Comparison of ENCODE assay signal across 8 cellular contexts in genomic region chr12:34219046-34219770, GRCh38.
DNase-seq lines count a peak whose midpoint lies in the region; ATAC-seq and TF ChIP-seq lines count a peak whose summit lies in the region.

No MANE protein-coding gene starts in this region.

- TF ChIP-seq CTCF in kidney epithelial cell (IDR thresholded peaks at IDR 0.05; ENCODE audit: insufficient read depth, low read length, poor library complexity, severe bottlenecking) (no peak), upper lobe of right lung (IDR thresholded peaks at IDR 0.05) (no peak)

- peak; percentile 13 for DNase-seq in stimulated activated CD4-positive, alpha-beta T cell treated with anti-CD3 and anti-CD28 coated beads, Interleukin-12 subunit alpha, Interleukin-12 subunit beta, amount 100 ng/mL, for 4 hours
- DNase-seq in stimulated activated CD4-positive, alpha-beta T cell treated with anti-CD3 and anti-CD28 coated beads, Interleukin-4, amount 100 ng/mL, for 4 hours, result no peak
- DNase-seq in SK-N-MC (ENCODE audit: low read depth, low spot score), result no peak
- no peak for DNase-seq in kidney epithelial cell (ENCODE audit: low read depth)
- no peak for DNase-seq in upper lobe of right lung
- no peak for DNase-seq in pons (ENCODE audit: low spot score)
- no peak for DNase-seq in DMS153 (lab: John Stamatoyannopoulos, UW)

- H3K36me3 ChIP-seq in SK-N-MC (ENCODE audit: insufficient read depth, low read length) (no peaks in the 10 kb centered on the region), kidney epithelial cell (ENCODE audit: control insufficient read depth, insufficient read depth, low read length) (no peaks in the 10 kb centered on the region), upper lobe of right lung (no peaks in the 10 kb centered on the region)

- H3K4me3 ChIP-seq in SK-N-MC, result peak overlapping the region; percentile 3; the same call in 1 of the 2 replicates
- H3K4me3 ChIP-seq in kidney epithelial cell (ENCODE audit: low read depth, low read length), result peak overlapping the region; percentile 26
- peak overlapping the region; percentile 54 for H3K4me3 ChIP-seq in upper lobe of right lung

- no peaks in the 10 kb centered on the region for H3K4me1 ChIP-seq in upper lobe of right lung

- no peaks in the 10 kb centered on the region for H3K9me3 ChIP-seq in SK-N-MC (ENCODE audit: low read depth, low read length)
- H3K9me3 ChIP-seq in upper lobe of right lung, result no peaks in the 10 kb centered on the region

- H3K27ac ChIP-seq in SK-N-MC, result no peak overlapping the region
- H3K27ac ChIP-seq in upper lobe of right lung, result no peak overlapping the region

- no peaks in the 10 kb centered on the region for H3K27me3 ChIP-seq in kidney epithelial cell (ENCODE audit: control insufficient read depth, insufficient read depth, low read length)
- H3K27me3 ChIP-seq in upper lobe of right lung, result peaks cover 5% of the 10 kb centered on the region

- ATAC-seq in upper lobe of right lung (peak; percentile 45), HG02588 (IDR thresholded peaks at IDR 0.05; ENCODE audit: unreplicated experiment) (no peak)

- intact Hi-C loops in upper lobe of right lung (cut with DNase I), result no loop called here

- no peak overlapping the region for H3K9ac ChIP-seq in SK-N-MC (ENCODE audit: insufficient read length)

Comparison
In these comparisons a context has a peak if more than half of its experiments do, and no peak if none do; other contexts are left out.
1. H3K4me3 ChIP-seq: peak in every context shown above with its lines; median percentile 54 in upper lobe of right lung; 26 in kidney epithelial cell; 3 in SK-N-MC.